In genomic region chr17:1087381-1088241, GRCh38 we compare ENCODE assay signal across 9 cellular contexts.
A peak's percentile ranks its signal among the peaks of the same experiment; 100 is the strongest.
DNase-seq lines count a peak whose midpoint lies in the region; ATAC-seq and TF ChIP-seq lines count a peak whose summit lies in the region.
"Had no signal": no experiment of that assay in that cellular context is flagged by ENCODE, and none has a peak within 500 bp of the region (broad histone marks: within the 10 kb centered on the region; RNA-seq: fewer than 3 reads in every experiment).

No MANE protein-coding gene starts in this region.

- H3K4me1 Mint-ChIP-seq in endothelial cell (ENCODE audit: unreplicated experiment): peaks cover 12% of the 10 kb centered on the region
- H3K4me1 Mint-ChIP-seq in activated T-helper 1 cell treated with anti-CD3 and anti-CD28 coated beads, Interleukin-12 subunit alpha, Interleukin-12 subunit beta, Interleukin-2, Interleukin-4 antibody, amounts not matched to agents 30 ng/mL and 10 ng/mL and 1 ng/mL, durations not matched to agents 14 hours and 24 hours and 36 hours (ENCODE audit: low read depth): no peaks in the 10 kb centered on the region
- H3K4me1 Mint-ChIP-seq in CD8-positive, alpha-beta memory T cell: peaks cover 0 to 2% (median 0%) of the 10 kb centered on the region in 3 donors

- TF ChIP-seq CTCF in endothelial cell (IDR thresholded peaks at IDR 0.05; ENCODE audit: unreplicated experiment): no peak

- H3K9me3 ChIP-seq in muscle layer of colon (ENCODE audit: low read length): no peaks in the 10 kb centered on the region
- no peaks in the 10 kb centered on the region for H3K9me3 ChIP-seq in CD8-positive, alpha-beta memory T cell (ENCODE audit: low read length)

- ATAC-seq in GM21717 (IDR thresholded peaks at IDR 0.05; ENCODE audit: unreplicated experiment): no peak

- CTCF ChIA-PET in CD8-positive, alpha-beta memory T cell (lab: Charles Lee): no interaction called here

- H3K4me1 ChIP-seq in muscle layer of colon (ENCODE audit: insufficient read depth, low read length): peaks cover 10% of the 10 kb centered on the region
- no peaks in the 10 kb centered on the region for H3K4me1 ChIP-seq in CD8-positive, alpha-beta memory T cell (ENCODE audit: insufficient read depth, low read length)

- H3K9me3 Mint-ChIP-seq in endothelial cell (ENCODE audit: unreplicated experiment): no peaks in the 10 kb centered on the region
- no peaks in the 10 kb centered on the region for H3K9me3 Mint-ChIP-seq in activated T-helper 1 cell treated with anti-CD3 and anti-CD28 coated beads, Interleukin-12 subunit alpha, Interleukin-12 subunit beta, Interleukin-2, Interleukin-4 antibody, amounts not matched to agents 30 ng/mL and 10 ng/mL and 1 ng/mL, durations not matched to agents 14 hours and 24 hours and 36 hours
- H3K9me3 Mint-ChIP-seq in CD8-positive, alpha-beta memory T cell: no peaks in the 10 kb centered on the region
- H3K9me3 Mint-ChIP-seq: activated naive CD8-positive, alpha-beta T cell treated with anti-CD3 and anti-CD28 coated beads, Interleukin-2, amount 10 ng/mL, durations not matched to agents 7 days and 5 days had no signal

- H3K4me3 Mint-ChIP-seq in endothelial cell (ENCODE audit: unreplicated experiment): no peak overlapping the region
- H3K4me3 Mint-ChIP-seq in activated T-helper 1 cell treated with anti-CD3 and anti-CD28 coated beads, Interleukin-12 subunit alpha, Interleukin-12 subunit beta, Interleukin-2, Interleukin-4 antibody, amounts not matched to agents 30 ng/mL and 10 ng/mL and 1 ng/mL, durations not matched to agents 14 hours and 24 hours and 36 hours: no peak overlapping the region
- H3K4me3 Mint-ChIP-seq in CD8-positive, alpha-beta memory T cell: no peak overlapping the region
- H3K4me3 Mint-ChIP-seq: activated naive CD8-positive, alpha-beta T cell treated with anti-CD3 and anti-CD28 coated beads, Interleukin-2, amount 10 ng/mL, durations not matched to agents 7 days and 5 days had no signal

- peak overlapping the region; percentile 79 for H3K27ac ChIP-seq in muscle layer of colon (ENCODE audit: low read depth, low read length)
- no peak overlapping the region for H3K27ac ChIP-seq in CD8-positive, alpha-beta memory T cell (ENCODE audit: low read depth, low read length)

- H3K36me3 ChIP-seq in H7 (replicated peaks; ENCODE audit: control insufficient read depth, insufficient read depth, low read length): no peaks in the 10 kb centered on the region
- H3K36me3 ChIP-seq in muscle layer of colon (ENCODE audit: insufficient read depth, low read length): peaks cover 32% of the 10 kb centered on the region
- H3K36me3 ChIP-seq in CD8-positive, alpha-beta memory T cell (ENCODE audit: insufficient read depth, low read length): peaks cover 13% of the 10 kb centered on the region

- peaks cover 3% of the 10 kb centered on the region for H3K27me3 Mint-ChIP-seq in endothelial cell (ENCODE audit: unreplicated experiment)
- H3K27me3 Mint-ChIP-seq in activated T-helper 1 cell treated with anti-CD3 and anti-CD28 coated beads, Interleukin-12 subunit alpha, Interleukin-12 subunit beta, Interleukin-2, Interleukin-4 antibody, amounts not matched to agents 30 ng/mL and 10 ng/mL and 1 ng/mL, durations not matched to agents 14 hours and 24 hours and 36 hours (ENCODE audit: insufficient read depth): no peaks in the 10 kb centered on the region
- H3K27me3 Mint-ChIP-seq in CD8-positive, alpha-beta memory T cell: no peaks in the 10 kb centered on the region
- H3K27me3 Mint-ChIP-seq: activated naive CD8-positive, alpha-beta T cell treated with anti-CD3 and anti-CD28 coated beads, Interleukin-2, amount 10 ng/mL, durations not matched to agents 7 days and 5 days had no signal

- H3K4me3 ChIP-seq in H7 (ENCODE audit: insufficient read depth, low read depth, low read length) (0 out of 2 replicates have a peak overlapping the region, but pooled peaks have one; percentile 8), muscle layer of colon (ENCODE audit: low read depth in 1 of 2, low read length in 2 of 2) (peak overlapping the region in 1 of 2 donors; percentile 10)
- H3K4me3 ChIP-seq in CD8-positive, alpha-beta memory T cell (ENCODE audit: low read length): no peak overlapping the region

- no peak overlapping the region for H3K9ac ChIP-seq in muscle layer of colon (ENCODE audit: low read length)

- POLR2A ChIA-PET in CD8-positive, alpha-beta memory T cell (lab: Charles Lee): no interaction called here

- no peaks in the 10 kb centered on the region for H3K27me3 ChIP-seq in H7 (ENCODE audit: control insufficient read depth, insufficient read depth, low read length)
- H3K27me3 ChIP-seq in muscle layer of colon (ENCODE audit: control insufficient read depth in 1 of 2, insufficient read depth in 2 of 2, low read length in 2 of 2): no peaks in the 10 kb centered on the region
- H3K27me3 ChIP-seq in CD8-positive, alpha-beta memory T cell (ENCODE audit: insufficient read depth, low read length, poor library complexity, severe bottlenecking): no peaks in the 10 kb centered on the region

- intact Hi-C loops in activated T-helper 1 cell treated with anti-CD3 and anti-CD28 coated beads, Interleukin-12 subunit alpha, Interleukin-12 subunit beta, Interleukin-2, Interleukin-4 antibody, amounts not matched to agents 30 ng/mL and 10 ng/mL and 1 ng/mL, durations not matched to agents 14 hours and 24 hours and 36 hours (cut with micrococcal nuclease): no loop called here

- peak; percentile 96 for DNase-seq in H7
- DNase-seq in NCI-H748 (lab: John Stamatoyannopoulos, UW; ENCODE audit: unreplicated experiment): peak; percentile 98
- peak; percentile 49 for DNase-seq in endothelial cell (ENCODE audit: low spot score)
- no peak for DNase-seq in 8988T
- no peak for DNase-seq in activated T-helper 1 cell treated with anti-CD3 and anti-CD28 coated beads, Interleukin-12 subunit alpha, Interleukin-12 subunit beta, Interleukin-2, Interleukin-4 antibody, amounts not matched to agents 30 ng/mL and 10 ng/mL and 1 ng/mL, durations not matched to agents 14 hours and 24 hours and 36 hours (ENCODE audit: low spot score)
- no peak for DNase-seq in CD8-positive, alpha-beta memory T cell
- DNase-seq: activated naive CD8-positive, alpha-beta T cell treated with anti-CD3 and anti-CD28 coated beads, Interleukin-2, amount 10 ng/mL, durations not matched to agents 7 days and 5 days had no signal

- peaks cover 19% of the 10 kb centered on the region for H3K36me3 Mint-ChIP-seq in endothelial cell (ENCODE audit: low read depth, unreplicated experiment)
- peaks cover 12% of the 10 kb centered on the region for H3K36me3 Mint-ChIP-seq in activated T-helper 1 cell treated with anti-CD3 and anti-CD28 coated beads, Interleukin-12 subunit alpha, Interleukin-12 subunit beta, Interleukin-2, Interleukin-4 antibody, amounts not matched to agents 30 ng/mL and 10 ng/mL and 1 ng/mL, durations not matched to agents 14 hours and 24 hours and 36 hours (ENCODE audit: low read depth)
- H3K36me3 Mint-ChIP-seq in CD8-positive, alpha-beta memory T cell: peaks cover 0 to 63% (median 3%) of the 10 kb centered on the region in 3 donors

- no peak overlapping the region for H3K27ac Mint-ChIP-seq in endothelial cell (ENCODE audit: unreplicated experiment)
- no peak overlapping the region for H3K27ac Mint-ChIP-seq in activated T-helper 1 cell treated with anti-CD3 and anti-CD28 coated beads, Interleukin-12 subunit alpha, Interleukin-12 subunit beta, Interleukin-2, Interleukin-4 antibody, amounts not matched to agents 30 ng/mL and 10 ng/mL and 1 ng/mL, durations not matched to agents 14 hours and 24 hours and 36 hours
- H3K27ac Mint-ChIP-seq in CD8-positive, alpha-beta memory T cell: no peak overlapping the region
- H3K27ac Mint-ChIP-seq: activated naive CD8-positive, alpha-beta T cell treated with anti-CD3 and anti-CD28 coated beads, Interleukin-2, amount 10 ng/mL, durations not matched to agents 7 days and 5 days had no signal

Comparison
In these comparisons a context has a peak if more than half of its experiments do, and no peak if none do; other contexts are left out.
1. DNase-seq: peak in H7 (single experiment), NCI-H748 (single experiment) and endothelial cell (single experiment); none in 8988T (single experiment), activated T-helper 1 cell treated with anti-CD3 and anti-CD28 coated beads, Interleukin-12 subunit alpha, Interleukin-12 subunit beta, Interleukin-2, Interleukin-4 antibody, amounts not matched to agents 30 ng/mL and 10 ng/mL and 1 ng/mL, durations not matched to agents 14 hours and 24 hours and 36 hours (single experiment) and CD8-positive, alpha-beta memory T cell (0 of 5).